ENCODE assay signal across 8 cellular contexts in genomic region chr19:39891660-39892505, GRCh38. TPM values are rescaled to one million over a fixed set of nuclear protein-coding genes. Genes with fewer than 3 reads are reported as not detected.
DNase-seq lines count a peak whose midpoint lies in the region; ATAC-seq and TF ChIP-seq lines count a peak whose summit lies in the region.
"Not testable (repeated sequence)": the region's sequence is repeated elsewhere in the genome, so short reads cannot be mapped to it uniquely, and the experiment has no call there.

No MANE protein-coding gene starts in this region.

- H3K9me3 ChIP-seq in right lobe of liver; neuronal stem cell (replicated peaks in 1 of 2; ENCODE audit: control insufficient read depth in 2 of 2, insufficient read depth in 1 of 2, low read depth in 1 of 2, low read length in 2 of 2): not testable (repeated sequence)

- H3K4me1 ChIP-seq in right lobe of liver; neuronal stem cell (ENCODE audit: control insufficient read depth in 2 of 2, insufficient read depth in 1 of 2, low read depth in 1 of 2, low read length in 2 of 2): not testable (repeated sequence)

- DNase-seq in ELF-1 (ENCODE audit: low read depth, low spot score) (peak; percentile 88), RPMI7951 (ENCODE audit: low read depth) (peak; percentile 20), dermis microvascular lymphatic vessel endothelial cell (ENCODE audit: low read depth in 2 of 2) (peak; percentile 5 to 41), right lobe of liver (peak in 2 of 3 donors; percentile 42 to 51)
- peak; percentile 41 for DNase-seq in activated naive CD4-positive, alpha-beta T cell treated with anti-CD3 and anti-CD28 coated beads, Interleukin-2, amount 50 U/mL, for 16 hours
- not testable (repeated sequence) for DNase-seq in left cardiac atrium; neuronal stem cell (ENCODE audit: low spot score)
- peak; percentile 8 for DNase-seq in stimulated activated CD4-positive, alpha-beta T cell treated with anti-CD3 and anti-CD28 coated beads, Interleukin-4, amount 100 ng/mL, for 24 hours

- H2BK5ac ChIP-seq in neuronal stem cell (ENCODE audit: low read length) = not testable (repeated sequence)

- H3K27ac ChIP-seq in right lobe of liver; neuronal stem cell (replicated peaks; ENCODE audit: low read length): not testable (repeated sequence)

- intact Hi-C loops in left cardiac atrium (cut with DNase I); right lobe of liver (cut with DNase I): not testable (repeated sequence)

- not testable (repeated sequence) for H2BK12ac ChIP-seq in neuronal stem cell (ENCODE audit: low read length)

- H2AK5ac ChIP-seq in neuronal stem cell (ENCODE audit: low read depth, low read length) = peak overlapping the region; percentile 36

- H2BK15ac ChIP-seq in neuronal stem cell (ENCODE audit: low read length) = not testable (repeated sequence)

- peak overlapping the region; percentile 50 for H3K9ac ChIP-seq in neuronal stem cell (ENCODE audit: low read depth, low read length, poor library complexity)

- 72% methylated on average over 33 of the region's 64 CpGs for WGBS in right lobe of liver (ENCODE audit: insufficient coverage, low coverage, low lambda C conversion rate, missing lambda C conversion rate)
- WGBS in neuronal stem cell (ENCODE audit: extremely low coverage in 2 of 2, insufficient read length in 2 of 2, insufficient replicate concordance in 1 of 2), 2 donors = no CpG with 5 or more reads among the region's 64 CpGs

- peak overlapping the region; percentile 15 for H3K18ac ChIP-seq in neuronal stem cell (ENCODE audit: low read length)

- not testable (repeated sequence) for TF ChIP-seq POLR2A in right lobe of liver (IDR thresholded peaks at IDR 0.05)

- H2AFZ ChIP-seq in neuronal stem cell (ENCODE audit: low read length) = not testable (repeated sequence)

- not testable (repeated sequence) for H3K14ac ChIP-seq in neuronal stem cell (ENCODE audit: low read length)

- peak overlapping the region; percentile 78 for H4K8ac ChIP-seq in neuronal stem cell (ENCODE audit: low read depth, low read length)

- H3K79me1 ChIP-seq in neuronal stem cell (ENCODE audit: low read depth, low read length) = not testable (repeated sequence)

- not testable (repeated sequence) for TF ChIP-seq CTCF in right lobe of liver (IDR thresholded peaks at IDR 0.05)

- H3K23ac ChIP-seq in neuronal stem cell (ENCODE audit: low read depth, low read length, poor library complexity) = peak overlapping the region; percentile 15

- ATAC-seq in left cardiac atrium (peak; percentile 23 to 32), right lobe of liver (peak; percentile 28 to 42 (median 34))

- not testable (repeated sequence) for H3K27me3 ChIP-seq in right lobe of liver; neuronal stem cell (ENCODE audit: control insufficient read depth in 3 of 3, insufficient read depth in 3 of 3, low read depth in 1 of 3, low read length in 3 of 3)

- H3K4ac ChIP-seq in neuronal stem cell (ENCODE audit: low read length) = not testable (repeated sequence)

- H3K36me3 ChIP-seq in right lobe of liver; neuronal stem cell (replicated peaks in 1 of 2; ENCODE audit: control insufficient read depth in 2 of 2, insufficient read depth in 2 of 2, low read length in 2 of 2): not testable (repeated sequence)

- not testable (repeated sequence) for H4K91ac ChIP-seq in neuronal stem cell (ENCODE audit: low read depth, low read length, poor library complexity)

- not testable (repeated sequence) for H3K4me2 ChIP-seq in neuronal stem cell (ENCODE audit: insufficient read depth, low read length, poor library complexity, severe bottlenecking)

- peak overlapping the region; percentile 12 for H2BK120ac ChIP-seq in neuronal stem cell (ENCODE audit: low read depth, low read length)

- H3K4me3 ChIP-seq in right lobe of liver = not testable (repeated sequence)
- peak overlapping the region in 1 of 2 donors; percentile 37 for H3K4me3 ChIP-seq in neuronal stem cell (ENCODE audit: low read length in 2 of 2)

RNA-seq across cellular contexts. Expression of gene FCGBP, which starts 42.6 kb away (rescaled TPM):
- under 0.01 TPM in 1 of 2 replicates, not detected in the other for total RNA-seq in RPMI7951 (2014; rRNA removed; shearing (Covaris generic))
- under 0.01 TPM in 2 replicates for total RNA-seq in dermis microvascular lymphatic vessel endothelial cell
- 10 to 100 TPM; 11.8 to 20.6 TPM for total RNA-seq in left cardiac atrium
- 10 to 100 TPM in 1 of 6 experiments, 1 to 10 TPM in 5; 3.8 to 31.6 (median 3.9) TPM for total RNA-seq in right lobe of liver
- polyA plus RNA-seq in neuronal stem cell (2013, experiment 1 of 2) = 0.28 TPM
- polyA plus RNA-seq in neuronal stem cell (2013, experiment 2 of 2) = 0.29 TPM

RNA-seq across cellular contexts. Expression of gene FBL, which starts 45.7 kb away (rescaled TPM):
- total RNA-seq in RPMI7951 (2014; rRNA removed; shearing (Covaris generic)) = 148 and 165 TPM in 2 replicates
- 164 and 231 TPM in 2 replicates for total RNA-seq in dermis microvascular lymphatic vessel endothelial cell
- total RNA-seq in left cardiac atrium = 10 to 100 TPM; 67.7 to 87.7 TPM
- total RNA-seq in right lobe of liver = 10 to 100 TPM; 46.1 to 76.2 (median 51.4) TPM
- 435 TPM for polyA plus RNA-seq in neuronal stem cell (2013, experiment 1 of 2)
- polyA plus RNA-seq in neuronal stem cell (2013, experiment 2 of 2) = 415 TPM

RNA-seq across cellular contexts. Expression of gene DYRK1B, which starts 57.9 kb away (rescaled TPM):
- total RNA-seq in RPMI7951 (2014; rRNA removed; shearing (Covaris generic)) = 0.24 and 0.29 TPM in 2 replicates
- total RNA-seq in dermis microvascular lymphatic vessel endothelial cell (9.2 and 16.1 TPM in 2 replicates), left cardiac atrium (10 to 100 TPM in 1 of 2 donors, 1 to 10 TPM in 1; 7.0 to 14.7 TPM), right lobe of liver (1 to 10 TPM; 2.5 to 6.3 (median 4.4) TPM)
- 36.7 TPM for polyA plus RNA-seq in neuronal stem cell (2013, experiment 1 of 2)
- polyA plus RNA-seq in neuronal stem cell (2013, experiment 2 of 2) = 35.1 TPM
